Comparison of ENCODE assay signal across 11 cellular contexts in genomic region chr13:33284016-33284415, GRCh38. TPM values are rescaled to one million over a fixed set of nuclear protein-coding genes. Genes with fewer than 3 reads are reported as not detected.
A peak's percentile ranks its signal among the peaks of the same experiment; 100 is the strongest.
DNase-seq lines count a peak whose midpoint lies in the region; ATAC-seq and TF ChIP-seq lines count a peak whose summit lies in the region.
"Had no signal": no experiment of that assay in that cellular context is flagged by ENCODE, and none has a peak within 500 bp of the region (broad histone marks: within the 10 kb centered on the region; RNA-seq: fewer than 3 reads in every experiment).

No MANE protein-coding gene starts in this region.

- peak; percentile 9 for DNase-seq in GM03348 (ENCODE audit: low spot score)
- peak; percentile 59 for DNase-seq in iris pigment epithelial cell (ENCODE audit: low read depth)
- no peak for DNase-seq in skeletal muscle cell (ENCODE audit: low read depth)
- DNase-seq in DMS53 (lab: John Stamatoyannopoulos, UW): no peak
- DNase-seq in T-helper 2 cell: no peak
- DNase-seq: activated CD8-positive, alpha-beta memory T cell treated with anti-CD3 and anti-CD28 coated beads, Interleukin-2, amount 50 U/mL, for 48 hours; effector CD8-positive, alpha-beta T cell; SHP77 had no signal

- TF ChIP-seq CTCF in brain (conservative IDR thresholded peaks at IDR 0.05): no peak

- no peaks in the 10 kb centered on the region for H3K9me3 Mint-ChIP-seq in brain

- peaks cover 5% of the 10 kb centered on the region for H3K27me3 Mint-ChIP-seq in brain

- peak overlapping the region in 3 of 5 experiments; percentile 21 to 98 (median 94) for H3K27ac Mint-ChIP-seq in brain

- peak overlapping the region; percentile 66 for H3K4me3 ChIP-seq in skeletal muscle cell (ENCODE audit: low read depth, low read length)

- no peaks in the 10 kb centered on the region for H3K36me3 Mint-ChIP-seq in brain

- peaks cover 62% of the 10 kb centered on the region for H3K4me1 Mint-ChIP-seq in brain

- peak overlapping the region; percentile 15 to 91 (median 88) for H3K4me3 Mint-ChIP-seq in brain

- no peak for ATAC-seq in GM18868 (IDR thresholded peaks at IDR 0.05; ENCODE audit: unreplicated experiment)
- no peak for ATAC-seq in GM21423 (IDR thresholded peaks at IDR 0.05; ENCODE audit: unreplicated experiment)

RNA-seq across cellular contexts. Expression of gene STARD13, which starts 1.5 kb away (rescaled TPM):
- polyA plus RNA-seq in brain (ENCODE audit: insufficient read depth, low read depth, low replicate concordance): 3.2 TPM

Comparison
In these comparisons a context has a peak if more than half of its experiments do, and no peak if none do; other contexts are left out.
1. DNase-seq: peak in GM03348 (single experiment) and iris pigment epithelial cell (single experiment); none in skeletal muscle cell (single experiment), DMS53 (single experiment) and T-helper 2 cell (0 of 5).